8 cellular contexts compared by ENCODE assay signal in the genomic region with DNA sequence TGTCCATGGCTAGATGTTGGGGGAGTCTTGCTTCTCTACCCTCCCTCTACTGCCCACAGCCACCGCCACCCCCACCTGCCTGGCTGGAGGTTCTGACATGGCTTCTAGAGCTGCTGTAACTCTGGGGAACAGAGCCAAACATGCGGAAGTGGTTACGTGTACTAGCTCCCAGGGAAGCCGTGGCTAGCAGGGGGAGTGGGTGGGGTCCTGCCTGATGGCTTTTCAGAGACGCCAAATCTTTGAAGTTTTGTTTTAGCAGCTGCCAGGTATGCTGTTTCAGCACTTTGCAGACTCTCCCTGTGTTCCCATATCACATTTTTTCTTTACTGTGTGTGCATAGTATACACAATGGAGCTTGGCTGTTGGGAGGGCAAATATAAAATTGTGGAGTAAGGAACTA.
DNase-seq lines count a peak whose midpoint lies in the region; ATAC-seq and TF ChIP-seq lines count a peak whose summit lies in the region.

No MANE protein-coding gene starts in this region.

- peak; percentile 95 for ATAC-seq in activated CD8-positive, alpha-beta T cell treated with anti-CD3 and anti-CD28 coated beads, Interleukin-2, amount 10 ng/mL, durations not matched to agents 7 days and 5 days

- H3K27ac Mint-ChIP-seq in activated CD8-positive, alpha-beta T cell treated with anti-CD3 and anti-CD28 coated beads, Interleukin-2, amount 10 ng/mL, durations not matched to agents 7 days and 5 days = peak overlapping the region; percentile 82

- H3K4me3 ChIP-seq in AG10803 (ENCODE audit: low read length) = peak overlapping the region; percentile 15

- H3K36me3 Mint-ChIP-seq in activated CD8-positive, alpha-beta T cell treated with anti-CD3 and anti-CD28 coated beads, Interleukin-2, amount 10 ng/mL, durations not matched to agents 7 days and 5 days (ENCODE audit: low read depth) = peaks cover 19% of the 10 kb centered on the region

- no peak for TF ChIP-seq CTCF in AG10803 (conservative IDR thresholded peaks at IDR 0.05; ENCODE audit: low read length)
- no peak for TF ChIP-seq CTCF in GM13976 (IDR thresholded peaks at IDR 0.05; ENCODE audit: borderline replicate concordance, control extremely low read depth, extremely low read depth, insufficient read depth, missing control alignments)

- POLR2A ChIA-PET in activated CD8-positive, alpha-beta T cell treated with anti-CD3 and anti-CD28 coated beads, Interleukin-2, amount 10 ng/mL, durations not matched to agents 7 days and 5 days (lab: Charles Lee) = interaction anchor here (1.0 to 1.1 kb wide), 2 partner anchors 22 to 321 kb away, joined by 3 to 6 read pairs; no protein-coding TSS in a partner anchor

- CTCF ChIA-PET in activated CD8-positive, alpha-beta T cell treated with anti-CD3 and anti-CD28 coated beads, Interleukin-2, amount 10 ng/mL, durations not matched to agents 7 days and 5 days (lab: Charles Lee) = interaction anchor here (0.9 to 1.1 kb wide), 2 partner anchors 75 to 122 kb away, joined by 3 to 6 read pairs; no protein-coding TSS in a partner anchor

- no peaks in the 10 kb centered on the region for H3K27me3 Mint-ChIP-seq in activated CD8-positive, alpha-beta T cell treated with anti-CD3 and anti-CD28 coated beads, Interleukin-2, amount 10 ng/mL, durations not matched to agents 7 days and 5 days (ENCODE audit: low read depth)

- H3K4me3 Mint-ChIP-seq in activated CD8-positive, alpha-beta T cell treated with anti-CD3 and anti-CD28 coated beads, Interleukin-2, amount 10 ng/mL, durations not matched to agents 7 days and 5 days = peak overlapping the region; percentile 12

- DNase-seq in AG10803 (ENCODE audit: low read depth) (peak; percentile 83), NCI-H1092 (lab: John Stamatoyannopoulos, UW) (peak; percentile 37), fibroblast of the conjunctiva (ENCODE audit: low read depth) (peak; percentile 84), GM13976 (ENCODE audit: low spot score) (no peak), NAMALWA (ENCODE audit: low spot score) (no peak), HK-2 (ENCODE audit: unreplicated experiment) (no peak)
- peak; percentile 73 for DNase-seq in activated CD8-positive, alpha-beta T cell treated with anti-CD3 and anti-CD28 coated beads, Interleukin-2, amount 10 ng/mL, durations not matched to agents 7 days and 5 days
- peak; percentile 6 for DNase-seq in stimulated activated CD4-positive, alpha-beta T cell treated with anti-CD3 and anti-CD28 coated beads, Interleukin-2, amount 100 ng/mL, for 4 hours (ENCODE audit: low read depth)

- in situ Hi-C loops in GM13976 (cut with MboI; ENCODE audit: low sequenced_read_pairs, unreplicated experiment) = no loop called here

- H3K9me3 Mint-ChIP-seq in activated CD8-positive, alpha-beta T cell treated with anti-CD3 and anti-CD28 coated beads, Interleukin-2, amount 10 ng/mL, durations not matched to agents 7 days and 5 days (ENCODE audit: insufficient read depth) = no peaks in the 10 kb centered on the region

- peaks cover 23% of the 10 kb centered on the region for H3K4me1 Mint-ChIP-seq in activated CD8-positive, alpha-beta T cell treated with anti-CD3 and anti-CD28 coated beads, Interleukin-2, amount 10 ng/mL, durations not matched to agents 7 days and 5 days (ENCODE audit: low read depth)

Comparison
In these comparisons a context has a peak if more than half of its experiments do, and no peak if none do; other contexts are left out.
1. DNase-seq: peak in AG10803 (single experiment), NCI-H1092 (single experiment), activated CD8-positive, alpha-beta T cell treated with anti-CD3 and anti-CD28 coated beads, Interleukin-2, amount 10 ng/mL, durations not matched to agents 7 days and 5 days (single experiment), fibroblast of the conjunctiva (single experiment) and stimulated activated CD4-positive, alpha-beta T cell treated with anti-CD3 and anti-CD28 coated beads, Interleukin-2, amount 100 ng/mL, for 4 hours (single experiment); none in GM13976 (single experiment), NAMALWA (single experiment) and HK-2 (single experiment).